Comparison of ENCODE assay signal across 13 cellular contexts in the genomic region with DNA sequence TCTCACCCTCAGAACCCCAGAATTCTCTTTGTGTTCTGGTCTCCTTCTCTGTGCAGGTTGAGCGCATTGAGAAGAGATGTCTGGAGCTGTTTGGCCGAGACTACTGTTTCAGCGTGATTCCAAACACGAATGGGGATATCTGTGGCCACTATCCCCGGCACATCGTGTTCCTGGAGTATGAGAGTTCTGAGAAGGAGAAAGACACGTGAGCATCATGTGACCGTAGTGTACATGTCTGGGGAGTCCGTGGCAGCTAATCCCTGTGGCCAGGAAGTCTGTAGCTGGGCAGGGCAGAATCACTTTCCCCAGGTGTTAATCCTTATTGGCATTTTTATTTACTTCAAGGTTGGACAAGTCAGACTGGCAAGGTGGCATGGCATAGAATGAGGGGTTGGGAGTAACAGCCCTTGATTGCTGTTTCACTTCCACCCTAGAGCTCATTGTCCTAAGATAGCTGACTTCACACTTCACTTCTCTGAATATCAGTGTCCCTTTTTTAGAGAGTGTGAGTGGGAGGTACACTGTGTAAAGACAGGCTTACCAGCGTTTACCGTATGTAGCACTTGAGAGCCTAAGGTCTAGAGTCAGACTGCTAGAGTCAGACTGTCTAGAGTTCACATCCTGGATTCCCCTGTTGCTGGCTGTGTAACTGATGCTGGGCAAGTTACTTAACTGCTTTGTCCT. TPM values are rescaled to one million over a fixed set of nuclear protein-coding genes. Genes with fewer than 3 reads are reported as not detected.
DNase-seq lines count a peak whose midpoint lies in the region; ATAC-seq and TF ChIP-seq lines count a peak whose summit lies in the region.
"Had no signal": no experiment of that assay in that cellular context is flagged by ENCODE, and none has a peak within 500 bp of the region (broad histone marks: within the 10 kb centered on the region; RNA-seq: fewer than 3 reads in every experiment).

No MANE protein-coding gene starts in this region.

- H4K20me1 ChIP-seq in Loucy (ENCODE audit: insufficient read depth, low read length, poor library complexity, severe bottlenecking) = peaks cover 19% of the 10 kb centered on the region

- no peak overlapping the region for H3K4me3 ChIP-seq in Loucy (ENCODE audit: low read length, poor library complexity, severe bottlenecking)
- no peak overlapping the region for H3K4me3 ChIP-seq in uterus

- H3K9me3 Mint-ChIP-seq in naive B cell = no peaks in the 10 kb centered on the region
- H3K9me3 Mint-ChIP-seq in activated CD4-positive, alpha-beta T cell treated with anti-CD3 and anti-CD28 coated beads, Interleukin-2, amount 10 ng/mL, durations not matched to agents 7 days and 5 days = no peaks in the 10 kb centered on the region
- H3K9me3 Mint-ChIP-seq in activated T-cell treated with anti-CD3 and anti-CD28 coated beads, Interleukin-2, amount 50 U/mL, for 24 hours = no peaks in the 10 kb centered on the region
- H3K9me3 Mint-ChIP-seq: activated naive CD8-positive, alpha-beta T cell treated with anti-CD3 and anti-CD28 coated beads, Interleukin-2, amount 10 ng/mL, durations not matched to agents 7 days and 5 days had no signal

- H3F3A ChIP-seq in Loucy (ENCODE audit: low read depth) = no peaks in the 10 kb centered on the region

- H3K27me3 Mint-ChIP-seq in naive B cell = no peaks in the 10 kb centered on the region
- H3K27me3 Mint-ChIP-seq in activated CD4-positive, alpha-beta T cell treated with anti-CD3 and anti-CD28 coated beads, Interleukin-2, amount 10 ng/mL, durations not matched to agents 7 days and 5 days = no peaks in the 10 kb centered on the region
- H3K27me3 Mint-ChIP-seq in activated T-cell treated with anti-CD3 and anti-CD28 coated beads, Interleukin-2, amount 50 U/mL, for 24 hours = no peaks in the 10 kb centered on the region
- H3K27me3 Mint-ChIP-seq: activated naive CD8-positive, alpha-beta T cell treated with anti-CD3 and anti-CD28 coated beads, Interleukin-2, amount 10 ng/mL, durations not matched to agents 7 days and 5 days; CD4-positive, alpha-beta memory T cell had no signal

- H3K79me2 ChIP-seq in Loucy (ENCODE audit: insufficient read depth, low read length) = peaks cover 49% of the 10 kb centered on the region

- peaks cover 56 to 88% (median 74%) of the 10 kb centered on the region in 3 donors for H3K4me1 Mint-ChIP-seq in naive B cell
- H3K4me1 Mint-ChIP-seq in activated CD4-positive, alpha-beta T cell treated with anti-CD3 and anti-CD28 coated beads, Interleukin-2, amount 10 ng/mL, durations not matched to agents 7 days and 5 days = peaks cover 24% of the 10 kb centered on the region
- peaks cover 41% of the 10 kb centered on the region for H3K4me1 Mint-ChIP-seq in activated T-cell treated with anti-CD3 and anti-CD28 coated beads, Interleukin-2, amount 50 U/mL, for 24 hours (ENCODE audit: low read depth)

- peak overlapping the region; percentile 15 for H3K4me2 ChIP-seq in Loucy (ENCODE audit: low read depth, low read length, poor library complexity, severe bottlenecking)

- H3K9ac ChIP-seq in Loucy (ENCODE audit: low read depth, low read length, poor library complexity, severe bottlenecking) = no peak overlapping the region

- peak overlapping the region; percentile 48 to 81 (median 66) for H3K4me3 Mint-ChIP-seq in naive B cell
- H3K4me3 Mint-ChIP-seq in activated CD4-positive, alpha-beta T cell treated with anti-CD3 and anti-CD28 coated beads, Interleukin-2, amount 10 ng/mL, durations not matched to agents 7 days and 5 days = no peak overlapping the region
- H3K4me3 Mint-ChIP-seq in activated T-cell treated with anti-CD3 and anti-CD28 coated beads, Interleukin-2, amount 50 U/mL, for 24 hours = no peak overlapping the region
- H3K4me3 Mint-ChIP-seq: activated naive CD8-positive, alpha-beta T cell treated with anti-CD3 and anti-CD28 coated beads, Interleukin-2, amount 10 ng/mL, durations not matched to agents 7 days and 5 days had no signal

- H3K36me3 Mint-ChIP-seq in naive B cell = peaks cover 4 to 17% of the 10 kb centered on the region in 2 donors
- peaks cover 46% of the 10 kb centered on the region for H3K36me3 Mint-ChIP-seq in activated CD4-positive, alpha-beta T cell treated with anti-CD3 and anti-CD28 coated beads, Interleukin-2, amount 10 ng/mL, durations not matched to agents 7 days and 5 days (ENCODE audit: low read depth)
- H3K36me3 Mint-ChIP-seq in activated T-cell treated with anti-CD3 and anti-CD28 coated beads, Interleukin-2, amount 50 U/mL, for 24 hours (ENCODE audit: low read depth) = peaks cover 77% of the 10 kb centered on the region

- CTCF ChIA-PET in activated CD4-positive, alpha-beta T cell treated with anti-CD3 and anti-CD28 coated beads, Interleukin-2, amount 10 ng/mL, durations not matched to agents 7 days and 5 days (lab: Charles Lee) = interaction anchor here (0.7 to 1.3 kb wide), 2 partner anchors 11 to 24 kb away, joined by 3 to 4 read pairs; no protein-coding TSS in a partner anchor

- intact Hi-C loops in uterus (cut with DNase I; ENCODE audit: low total_unique reads) = no loop called here

- H3K4me1 ChIP-seq in Loucy (ENCODE audit: insufficient read depth, low read length, poor library complexity, severe bottlenecking) = peaks cover 16% of the 10 kb centered on the region
- no peaks in the 10 kb centered on the region for H3K4me1 ChIP-seq in uterus

- DNase-seq in GM13977 (ENCODE audit: low spot score) (peak; percentile 49), naive B cell (peak; percentile 36), uterus (no peak), cortex of kidney (lab: John Stamatoyannopoulos, UW) (no peak)
- DNase-seq in activated CD4-positive, alpha-beta T cell treated with anti-CD3 and anti-CD28 coated beads, Interleukin-2, amount 10 ng/mL, durations not matched to agents 7 days and 5 days = no peak
- no peak for DNase-seq in activated T-cell treated with anti-CD3 and anti-CD28 coated beads, Interleukin-2, amount 50 U/mL, for 24 hours
- DNase-seq: activated naive CD8-positive, alpha-beta T cell treated with anti-CD3 and anti-CD28 coated beads, Interleukin-2, amount 10 ng/mL, durations not matched to agents 7 days and 5 days; CD4-positive, alpha-beta memory T cell; GDM1; NCI-H510A treated with DMSO at 0.1 percent for 48 hours; substantia nigra had no signal

- no peak for TF ChIP-seq CTCF in GM13977 (IDR thresholded peaks at IDR 0.05; ENCODE audit: extremely low read depth, insufficient read depth, missing control alignments)
- TF ChIP-seq CTCF in Loucy (conservative IDR thresholded peaks at IDR 0.05; ENCODE audit: low read length) = no peak
- no peak for TF ChIP-seq CTCF in uterus (IDR thresholded peaks at IDR 0.05)

- H3K27me3 ChIP-seq in Loucy (ENCODE audit: insufficient read depth, low read length, poor library complexity, severe bottlenecking) (no peaks in the 10 kb centered on the region), uterus (no peaks in the 10 kb centered on the region)

- ATAC-seq in GM21723 (IDR thresholded peaks at IDR 0.05; ENCODE audit: unreplicated experiment) = peak; percentile 35
- peak; percentile 15 for ATAC-seq in naive B cell (ENCODE audit: low read depth in 2 of 2)

- TF ChIP-seq POLR2A in uterus (IDR thresholded peaks at IDR 0.05) = no peak

- peak overlapping the region; percentile 70 to 89 (median 81) for H3K27ac Mint-ChIP-seq in naive B cell
- H3K27ac Mint-ChIP-seq in activated CD4-positive, alpha-beta T cell treated with anti-CD3 and anti-CD28 coated beads, Interleukin-2, amount 10 ng/mL, durations not matched to agents 7 days and 5 days = no peak overlapping the region
- no peak overlapping the region for H3K27ac Mint-ChIP-seq in activated T-cell treated with anti-CD3 and anti-CD28 coated beads, Interleukin-2, amount 50 U/mL, for 24 hours
- H3K27ac Mint-ChIP-seq: activated naive CD8-positive, alpha-beta T cell treated with anti-CD3 and anti-CD28 coated beads, Interleukin-2, amount 10 ng/mL, durations not matched to agents 7 days and 5 days had no signal

- no peak overlapping the region for H3K27ac ChIP-seq in uterus

- POLR2A ChIA-PET in activated CD4-positive, alpha-beta T cell treated with anti-CD3 and anti-CD28 coated beads, Interleukin-2, amount 10 ng/mL, durations not matched to agents 7 days and 5 days (lab: Charles Lee) = no interaction called here

- in situ Hi-C loops in GM13977 (cut with MboI; ENCODE audit: low pct_unique_long_range_greater_than_20kb, low sequenced_read_pairs, unreplicated experiment) = no loop called here

- H3K36me3 ChIP-seq in Loucy (ENCODE audit: insufficient read depth, low read length) (peaks cover 19% of the 10 kb centered on the region; the same call in 1 of the 2 replicates), uterus (no peaks in the 10 kb centered on the region)

- no peak overlapping the region for H2AFZ ChIP-seq in Loucy (ENCODE audit: low read length)

- H3K9me3 ChIP-seq in Loucy (ENCODE audit: insufficient read depth, low read depth, low read length) (no peaks in the 10 kb centered on the region), uterus (no peaks in the 10 kb centered on the region)

- no peaks in the 10 kb centered on the region for H3K9me2 ChIP-seq in Loucy (replicated peaks; ENCODE audit: low read depth, low read length)

RNA-seq across cellular contexts. Expression of a gene that starts 4.4 kb away (rescaled TPM):
- 100 to 1,000 TPM in 1 of 6 donors, 10 to 100 TPM in 5; 78.2 to 148 (median 91.4) TPM for polyA plus RNA-seq in naive B cell (ENCODE audit: low read depth in 6 of 6)
- 10 to 100 TPM; 50.2 to 51.5 TPM for total RNA-seq in activated CD4-positive, alpha-beta T cell treated with anti-CD3 and anti-CD28 coated beads, Interleukin-2, amount 10 ng/mL, durations not matched to agents 7 days and 5 days
- total RNA-seq in uterus = 10 to 100 TPM; 11.8 to 32.4 (median 22.2) TPM

RNA-seq across cellular contexts. Expression of a gene that starts 49.9 kb away (rescaled TPM):
- not detected for polyA plus RNA-seq in naive B cell (ENCODE audit: low read depth in 6 of 6)
- total RNA-seq in activated CD4-positive, alpha-beta T cell treated with anti-CD3 and anti-CD28 coated beads, Interleukin-2, amount 10 ng/mL, durations not matched to agents 7 days and 5 days = under 1 TPM in 1 of 2 experiments, not detected in 1; 0.25 TPM
- total RNA-seq in uterus = not detected
- polyA plus RNA-seq: CD4-positive, alpha-beta memory T cell had no signal

Comparison
In these comparisons a context has a peak if more than half of its experiments do, and no peak if none do; other contexts are left out.
1. DNase-seq: peak in GM13977 (single experiment) and naive B cell (single experiment); none in activated CD4-positive, alpha-beta T cell treated with anti-CD3 and anti-CD28 coated beads, Interleukin-2, amount 10 ng/mL, durations not matched to agents 7 days and 5 days (single experiment), uterus (0 of 2), activated T-cell treated with anti-CD3 and anti-CD28 coated beads, Interleukin-2, amount 50 U/mL, for 24 hours (single experiment) and cortex of kidney (single experiment).
2. H3K27ac Mint-ChIP-seq: peak in naive B cell (6 of 6); none in activated CD4-positive, alpha-beta T cell treated with anti-CD3 and anti-CD28 coated beads, Interleukin-2, amount 10 ng/mL, durations not matched to agents 7 days and 5 days (single experiment) and activated T-cell treated with anti-CD3 and anti-CD28 coated beads, Interleukin-2, amount 50 U/mL, for 24 hours (single experiment).
3. H3K4me3 Mint-ChIP-seq: peak in naive B cell (8 of 8); none in activated CD4-positive, alpha-beta T cell treated with anti-CD3 and anti-CD28 coated beads, Interleukin-2, amount 10 ng/mL, durations not matched to agents 7 days and 5 days (single experiment) and activated T-cell treated with anti-CD3 and anti-CD28 coated beads, Interleukin-2, amount 50 U/mL, for 24 hours (single experiment).